ENCODE assay signal across 8 cellular contexts in the genomic region with DNA sequence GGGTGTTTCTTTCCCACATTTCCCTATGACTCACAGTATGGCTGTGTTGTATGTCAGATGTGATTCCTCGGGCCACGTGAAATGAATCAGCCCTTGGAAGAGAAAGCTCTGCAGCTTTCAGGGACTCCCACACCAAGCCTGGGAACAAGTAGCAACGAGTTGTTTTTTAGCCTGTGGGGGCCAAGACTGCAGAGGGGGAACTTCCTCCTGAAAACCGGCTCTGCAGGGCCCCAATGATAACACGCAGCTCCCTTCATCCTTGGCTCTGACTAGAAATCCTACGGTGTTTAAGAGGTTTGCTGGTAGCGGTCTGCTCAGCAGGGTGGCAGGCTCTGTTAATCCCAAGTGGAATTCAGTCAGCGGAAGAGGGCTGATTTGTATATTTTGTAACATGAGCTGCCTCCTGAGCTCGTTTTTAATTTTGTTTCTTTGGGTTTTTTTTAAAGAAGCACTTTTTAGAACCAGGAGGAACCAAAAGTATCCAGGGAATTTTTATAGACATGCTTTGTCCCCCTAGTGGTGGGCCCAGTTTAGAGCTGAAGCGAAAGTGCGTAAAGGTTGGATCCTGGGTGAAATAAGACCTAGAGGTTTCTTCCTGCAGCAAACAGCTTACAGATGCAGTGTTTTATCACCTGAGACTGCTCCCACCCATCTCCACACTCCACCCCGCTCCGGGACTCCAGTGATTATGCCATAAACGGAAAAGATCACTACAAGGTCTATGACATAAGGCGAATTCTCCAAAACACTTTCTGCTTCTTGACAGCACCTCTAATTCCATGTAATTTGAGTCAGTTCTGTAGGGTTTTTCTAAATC. TPM values are rescaled to one million over a fixed set of nuclear protein-coding genes. Genes with fewer than 3 reads are reported as not detected.
DNase-seq lines count a peak whose midpoint lies in the region; TF ChIP-seq lines count a peak whose summit lies in the region.

No MANE protein-coding gene starts in this region.

- H3K4me3 ChIP-seq in lower leg skin (ENCODE audit: low read depth, poor library complexity, severe bottlenecking): no peak overlapping the region

- intact Hi-C loops in lower leg skin (cut with DNase I; ENCODE audit: low total_unique reads): no loop called here

- H3K27me3 Mint-ChIP-seq in type B pancreatic cell: no peaks in the 10 kb centered on the region

- H3K9me3 Mint-ChIP-seq in type B pancreatic cell: no peaks in the 10 kb centered on the region

- DNase-seq in NCI-H748 (lab: John Stamatoyannopoulos, UW; ENCODE audit: unreplicated experiment) (peak; percentile 52), NCI-H748 treated with DMSO at 0.1 percent for 48 hours (lab: John Stamatoyannopoulos, UW) (no peak), NCI-H446 (lab: John Stamatoyannopoulos, UW) (peak; percentile 83 to 85), dermis blood vessel endothelial cell (peak; percentile 97), lower leg skin (ENCODE audit: low spot score in 2 of 2) (peak; percentile 88 to 94), type B pancreatic cell (ENCODE audit: extremely low spot score, unreplicated experiment) (no peak), NCI-H2081 treated with DMSO at 0.1 percent for 48 hours (lab: John Stamatoyannopoulos, UW) (no peak)
- DNase-seq in activated naive CD4-positive, alpha-beta T cell treated with anti-CD3 and anti-CD28 coated beads, Interleukin-2, amount 50 U/mL, for 16 hours: no peak

- peak overlapping the region; percentile 77 for H3K27ac Mint-ChIP-seq in type B pancreatic cell

- no peak for TF ChIP-seq POLR2A in lower leg skin (IDR thresholded peaks at IDR 0.05)

- peak overlapping the region; percentile 75 for H3K4me3 Mint-ChIP-seq in type B pancreatic cell

- 16 to 19% methylated on average over 15 of the region's 15 CpGs for WGBS in lower leg skin, 2 donors

- no peak for TF ChIP-seq CTCF in lower leg skin (IDR thresholded peaks at IDR 0.05)
- peak; percentile 92 for TF ChIP-seq CTCF in type B pancreatic cell (conservative IDR thresholded peaks at IDR 0.05)

- peaks cover 27% of the 10 kb centered on the region for H3K4me1 Mint-ChIP-seq in type B pancreatic cell (ENCODE audit: unreplicated experiment)

- H3K36me3 Mint-ChIP-seq in type B pancreatic cell: peaks cover 3% of the 10 kb centered on the region

RNA-seq across cellular contexts. Expression of a gene that starts 48.8 kb away (rescaled TPM):
- total RNA-seq in dermis blood vessel endothelial cell (0.70 and 1.5 TPM in 2 replicates), lower leg skin (10 to 100 TPM; 29.6 to 36.8 (median 33.1) TPM), type B pancreatic cell (ENCODE audit: low replicate concordance) (14.8 and 33.5 TPM in 2 replicates)

Comparison
In these comparisons a context has a peak if more than half of its experiments do, and no peak if none do; other contexts are left out.
1. DNase-seq: peak in NCI-H748 (single experiment), NCI-H446 (2 of 2), dermis blood vessel endothelial cell (single experiment) and lower leg skin (2 of 2); none in NCI-H748 treated with DMSO at 0.1 percent for 48 hours (single experiment), type B pancreatic cell (single experiment), NCI-H2081 treated with DMSO at 0.1 percent for 48 hours (single experiment) and activated naive CD4-positive, alpha-beta T cell treated with anti-CD3 and anti-CD28 coated beads, Interleukin-2, amount 50 U/mL, for 16 hours (single experiment).